Comparison of ENCODE assay signal across 17 cellular contexts in genomic region chr12:88896958-88897357, GRCh38.
DNase-seq lines count a peak whose midpoint lies in the region; ATAC-seq, FAIRE-seq and TF ChIP-seq lines count a peak whose summit lies in the region.
"Had no signal": no experiment of that assay in that cellular context is flagged by ENCODE, and none has a peak within 500 bp of the region (broad histone marks: within the 10 kb centered on the region; RNA-seq: fewer than 3 reads in every experiment).

No MANE protein-coding gene starts in this region.

- H3K27ac ChIP-seq in kidney (ENCODE audit: low read depth in 2 of 2, low read length in 2 of 2) = no peak overlapping the region

- no peak for ATAC-seq in activated CD8-positive, alpha-beta T cell treated with anti-CD3 and anti-CD28 coated beads for 36 hours
- ATAC-seq: effector memory CD8-positive, alpha-beta T cell; left lobe of liver had no signal

- no peaks in the 10 kb centered on the region for H3K9me3 Mint-ChIP-seq in chondrocyte (ENCODE audit: low read depth)
- H3K9me3 Mint-ChIP-seq in activated CD8-positive, alpha-beta T cell treated with anti-CD3 and anti-CD28 coated beads for 36 hours = no peaks in the 10 kb centered on the region
- H3K9me3 Mint-ChIP-seq: activated T-helper 2 cell treated with anti-CD3 and anti-CD28 coated beads, Interferon-gamma antibody, Interleukin-2, Interleukin-4, amounts not matched to agents 10 μg/mL and 5 μg/mL and 100 μg/mL, durations not matched to agents 14 hours and 24 hours and 36 hours; effector memory CD8-positive, alpha-beta T cell had no signal

- no peak overlapping the region for H3K9ac ChIP-seq in kidney (ENCODE audit: low read length in 2 of 2)

- TF ChIP-seq POLR2A in GM12892 (IDR thresholded peaks at IDR 0.05; ENCODE audit: low read depth, low read length) = no peak

- peak; percentile 23 for FAIRE-seq in kidney (lab: Jason Lieb, UNC)
- FAIRE-seq in GM12892 (lab: Jason Lieb, UNC) = no peak
- FAIRE-seq: urothelium cell line had no signal

- H3K27me3 Mint-ChIP-seq in chondrocyte (ENCODE audit: low read depth) = no peaks in the 10 kb centered on the region
- no peaks in the 10 kb centered on the region for H3K27me3 Mint-ChIP-seq in activated CD8-positive, alpha-beta T cell treated with anti-CD3 and anti-CD28 coated beads for 36 hours
- H3K27me3 Mint-ChIP-seq: effector memory CD8-positive, alpha-beta T cell had no signal

- H3K27ac Mint-ChIP-seq in chondrocyte (ENCODE audit: unreplicated experiment) = peak overlapping the region; percentile 37
- no peak overlapping the region for H3K27ac Mint-ChIP-seq in activated CD8-positive, alpha-beta T cell treated with anti-CD3 and anti-CD28 coated beads for 36 hours
- H3K27ac Mint-ChIP-seq: activated T-helper 2 cell treated with anti-CD3 and anti-CD28 coated beads, Interferon-gamma antibody, Interleukin-2, Interleukin-4, amounts not matched to agents 10 μg/mL and 5 μg/mL and 100 μg/mL, durations not matched to agents 14 hours and 24 hours and 36 hours; effector memory CD8-positive, alpha-beta T cell had no signal

- H3K9me3 ChIP-seq in kidney (ENCODE audit: control insufficient read depth in 1 of 2, low read length in 2 of 2) = no peaks in the 10 kb centered on the region

- DNase-seq in AG09319 (ENCODE audit: extremely low read depth, low read depth) (peak; percentile 4), HS-5 (ENCODE audit: low read depth) (peak; percentile 87), chondrocyte (ENCODE audit: low spot score) (no peak), kidney (no peak), GM12892 (ENCODE audit: insufficient read length) (no peak), GM10248 (ENCODE audit: extremely low spot score) (no peak)
- DNase-seq in activated CD4-positive, alpha-beta T cell treated with anti-CD3 and anti-CD28 coated beads, Interleukin-2, amount 50 U/mL, for 1 hour = no peak
- no peak for DNase-seq in activated CD8-positive, alpha-beta T cell treated with anti-CD3 and anti-CD28 coated beads for 36 hours
- DNase-seq: effector memory CD8-positive, alpha-beta T cell; foreskin melanocyte; NCI-H1417; NCI-H2171 treated with DMSO at 0.1 percent for 48 hours; NCI-H774; stimulated activated CD4-positive, alpha-beta T cell treated with anti-CD3 and anti-CD28 coated beads, Interleukin-2, amount 100 ng/mL, for 48 hours had no signal

- POLR2A ChIA-PET in GM10248 (lab: Yijun Ruan, JAX) = no interaction called here
- POLR2A ChIA-PET in activated CD8-positive, alpha-beta T cell treated with anti-CD3 and anti-CD28 coated beads for 36 hours (lab: Charles Lee) = no interaction called here

- CTCF ChIA-PET in GM10248 (lab: Yijun Ruan, JAX) = interaction anchor here (1.5 to 4.7 kb wide), 3 partner anchors 11 to 63 kb away, joined by 3 to 16 read pairs (median 3); no protein-coding TSS in a partner anchor
- CTCF ChIA-PET in activated CD8-positive, alpha-beta T cell treated with anti-CD3 and anti-CD28 coated beads for 36 hours (lab: Charles Lee) = no interaction called here

- TF ChIP-seq CTCF in AG09319 (IDR thresholded peaks at IDR 0.05; ENCODE audit: low read depth, low read length) = no peak
- TF ChIP-seq CTCF in chondrocyte (IDR thresholded peaks at IDR 0.05) = no peak
- TF ChIP-seq CTCF in kidney (IDR thresholded peaks at IDR 0.05; ENCODE audit: borderline replicate concordance, extremely low read depth, insufficient read depth) = no peak
- no peak for TF ChIP-seq CTCF in GM10248 (IDR thresholded peaks at IDR 0.05; ENCODE audit: control extremely low read depth, extremely low read depth, low read depth, missing control alignments)
- no peak for TF ChIP-seq CTCF in activated CD8-positive, alpha-beta T cell treated with anti-CD3 and anti-CD28 coated beads for 36 hours (IDR thresholded peaks at IDR 0.05)

- no peaks in the 10 kb centered on the region for H3K36me3 Mint-ChIP-seq in chondrocyte (ENCODE audit: low read depth)
- H3K36me3 Mint-ChIP-seq in activated CD8-positive, alpha-beta T cell treated with anti-CD3 and anti-CD28 coated beads for 36 hours (ENCODE audit: low read depth) = no peaks in the 10 kb centered on the region

- intact Hi-C loops in kidney (cut with DNase I) = no loop called here
- intact Hi-C loops in activated CD8-positive, alpha-beta T cell treated with anti-CD3 and anti-CD28 coated beads for 36 hours (cut with micrococcal nuclease) = no loop called here

- no peak overlapping the region for H3K4me3 ChIP-seq in kidney (ENCODE audit: low read length in 2 of 2)

- peaks cover 34% of the 10 kb centered on the region for H3K4me1 Mint-ChIP-seq in chondrocyte (ENCODE audit: low read depth)
- no peaks in the 10 kb centered on the region for H3K4me1 Mint-ChIP-seq in activated CD8-positive, alpha-beta T cell treated with anti-CD3 and anti-CD28 coated beads for 36 hours (ENCODE audit: low read depth)

- H3K36me3 ChIP-seq in kidney (ENCODE audit: control insufficient read depth in 1 of 2, insufficient read depth in 2 of 2, low read length in 2 of 2) = no peaks in the 10 kb centered on the region

- H3K4me1 ChIP-seq in kidney (ENCODE audit: control insufficient read depth in 1 of 2, insufficient read depth in 1 of 2, low read depth in 1 of 2, low read length in 2 of 2) = no peaks in the 10 kb centered on the region

- no peak overlapping the region for H3K4me3 Mint-ChIP-seq in chondrocyte (ENCODE audit: unreplicated experiment)
- H3K4me3 Mint-ChIP-seq in activated CD8-positive, alpha-beta T cell treated with anti-CD3 and anti-CD28 coated beads for 36 hours = no peak overlapping the region
- H3K4me3 Mint-ChIP-seq: effector memory CD8-positive, alpha-beta T cell had no signal

Comparison
In these comparisons a context has a peak if more than half of its experiments do, and no peak if none do; other contexts are left out.
1. DNase-seq: peak in AG09319 (single experiment) and HS-5 (single experiment); none in chondrocyte (single experiment), kidney (single experiment), GM12892 (single experiment), GM10248 (single experiment), activated CD4-positive, alpha-beta T cell treated with anti-CD3 and anti-CD28 coated beads, Interleukin-2, amount 50 U/mL, for 1 hour (single experiment) and activated CD8-positive, alpha-beta T cell treated with anti-CD3 and anti-CD28 coated beads for 36 hours (single experiment).